In the genomic region with DNA sequence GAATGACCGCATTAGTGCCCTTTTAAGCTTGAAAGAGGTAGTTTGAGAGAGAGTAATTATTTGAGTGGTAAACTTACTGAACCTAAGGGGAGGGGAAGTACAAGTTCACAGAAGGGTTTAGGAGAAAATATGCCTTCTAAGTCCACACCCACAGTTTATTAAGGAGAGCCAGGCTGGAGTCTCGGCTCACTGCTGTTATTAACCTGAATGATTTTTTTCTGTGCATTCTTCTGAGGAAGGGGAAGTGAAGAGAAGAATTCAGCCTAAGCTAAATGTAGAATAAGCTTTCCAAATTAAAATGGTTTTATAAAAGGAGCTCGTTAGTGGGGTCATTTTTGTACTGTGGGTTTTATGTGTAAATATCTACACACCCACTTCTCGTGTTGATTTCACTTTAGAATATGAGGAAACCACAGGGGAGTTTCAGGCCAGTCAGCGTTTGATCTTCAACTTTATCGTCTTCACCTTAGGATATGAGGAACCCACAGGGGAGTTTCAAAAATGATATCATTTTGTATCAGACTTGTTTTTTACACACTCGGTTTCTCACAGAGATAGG, we compare ENCODE assay signal across 8 cellular contexts. TPM values are rescaled to one million over a fixed set of nuclear protein-coding genes. Genes with fewer than 3 reads are reported as not detected.
DNase-seq lines count a peak whose midpoint lies in the region; ATAC-seq, FAIRE-seq and TF ChIP-seq lines count a peak whose summit lies in the region.

No MANE protein-coding gene starts in this region.

- H3K4me1 Mint-ChIP-seq in Calu3 (ENCODE audit: low read depth, unreplicated experiment), result peaks cover 12% of the 10 kb centered on the region

- H3K4me1 ChIP-seq in kidney (ENCODE audit: control insufficient read depth in 1 of 2, insufficient read depth in 1 of 2, low read depth in 1 of 2, low read length in 2 of 2), result peaks cover 0 to 13% of the 10 kb centered on the region in 2 donors

- intact Hi-C loops in Calu3 (cut with micrococcal nuclease; ENCODE audit: unreplicated experiment), result no loop called here
- intact Hi-C loops in kidney (cut with DNase I), result no loop called here

- DNase-seq in Calu3 (no peak), NOMO-1 treated with dmso at 0.1 percent for 144 hours (lab: John Stamatoyannopoulos, UW; ENCODE audit: unreplicated experiment) (peak; percentile 75), kidney (no peak), HK-2 (ENCODE audit: unreplicated experiment) (no peak), islet precursor cell (no peak), NCI-H82 (lab: John Stamatoyannopoulos, UW) (no peak)
- DNase-seq in activated naive CD4-positive, alpha-beta T cell treated with anti-CD3 and anti-CD28 coated beads, Interleukin-2, amount 50 U/mL, for 72 hours (ENCODE audit: low spot score in 2 of 2), result peak in 1 of 2 donors; percentile 22
- peak; percentile 10 to 15 for DNase-seq in stimulated activated CD8-positive, alpha-beta memory T cell treated with anti-CD3 and anti-CD28 coated beads, Interleukin-2, amount 100 ng/mL, for 1 hour (ENCODE audit: low read depth in 2 of 2)

- peak overlapping the region; percentile 92 for H3K27ac Mint-ChIP-seq in Calu3 (ENCODE audit: unreplicated experiment)
- H3K27ac Mint-ChIP-seq in activated naive CD4-positive, alpha-beta T cell treated with anti-CD3 and anti-CD28 coated beads, Interleukin-2, amount 50 U/mL, for 72 hours, result peak overlapping the region; percentile 85 to 98

- TSS peak; percentile 52 for BruUV-seq in Calu3 (replicated peaks; lab: Mats Ljungman, UMichigan)

- peaks cover 59% of the 10 kb centered on the region for H3K36me3 Mint-ChIP-seq in Calu3 (ENCODE audit: insufficient read depth, unreplicated experiment)
- peaks cover 11 to 16% of the 10 kb centered on the region in 2 donors for H3K36me3 Mint-ChIP-seq in activated naive CD4-positive, alpha-beta T cell treated with anti-CD3 and anti-CD28 coated beads, Interleukin-2, amount 50 U/mL, for 72 hours

- H3K36me3 ChIP-seq in kidney (ENCODE audit: control insufficient read depth in 1 of 2, insufficient read depth in 2 of 2, low read length in 2 of 2), result peaks cover 5 to 15% of the 10 kb centered on the region in 2 donors

- no peaks in the 10 kb centered on the region for H3K9me3 Mint-ChIP-seq in Calu3 (ENCODE audit: low read depth, unreplicated experiment)
- no peaks in the 10 kb centered on the region for H3K9me3 Mint-ChIP-seq in activated naive CD4-positive, alpha-beta T cell treated with anti-CD3 and anti-CD28 coated beads, Interleukin-2, amount 50 U/mL, for 72 hours

- ATAC-seq in activated naive CD4-positive, alpha-beta T cell treated with anti-CD3 and anti-CD28 coated beads, Interleukin-2, amount 50 U/mL, for 72 hours, result peak; percentile 15 to 25

- H3K9ac ChIP-seq in kidney (ENCODE audit: low read length in 2 of 2), result peak overlapping the region; percentile 86 to 90

- H3K9me3 ChIP-seq in kidney (ENCODE audit: control insufficient read depth in 1 of 2, low read length in 2 of 2), result no peaks in the 10 kb centered on the region

- H3K4me3 Mint-ChIP-seq in Calu3 (ENCODE audit: low read depth, unreplicated experiment), result peak overlapping the region; percentile 96

- peak overlapping the region; percentile 93 to 94 for H3K4me3 ChIP-seq in kidney (ENCODE audit: low read length in 2 of 2)

- FAIRE-seq in kidney (lab: Jason Lieb, UNC), result no peak

- H3K27ac ChIP-seq in kidney (ENCODE audit: low read depth in 2 of 2, low read length in 2 of 2), result peak overlapping the region; percentile 97 to 100

- no peaks in the 10 kb centered on the region for H3K27me3 Mint-ChIP-seq in Calu3 (ENCODE audit: unreplicated experiment)

- CTCF ChIA-PET in Calu3 (lab: Charles Lee), result interaction anchor here (1.0 to 1.6 kb wide), 2 partner anchors 61 to 226 kb away, joined by 3 to 4 read pairs; no protein-coding TSS in a partner anchor

- TF ChIP-seq CTCF in Calu3 (IDR thresholded peaks at IDR 0.05; ENCODE audit: unreplicated experiment) (no peak), kidney (IDR thresholded peaks at IDR 0.05; ENCODE audit: borderline replicate concordance, extremely low read depth, insufficient read depth) (no peak)

RNA-seq across cellular contexts. Expression of a gene that starts 1.5 kb away (rescaled TPM):
- 12.1 and 12.5 TPM in 2 replicates for total RNA-seq in Calu3 (2022)
- 1 to 10 TPM; 2.5 to 9.4 TPM for total RNA-seq in activated naive CD4-positive, alpha-beta T cell treated with anti-CD3 and anti-CD28 coated beads, Interleukin-2, amount 50 U/mL, for 72 hours
- 13.8 TPM for total RNA-seq in kidney
- 4.0 TPM for polyA plus RNA-seq in kidney (ENCODE audit: insufficient read depth, low read depth, low replicate concordance)

RNA-seq across cellular contexts. Expression of a gene that starts 5.1 kb away (rescaled TPM):
- total RNA-seq in Calu3 (2022), result not detected in 2 replicates
- not detected for total RNA-seq in activated naive CD4-positive, alpha-beta T cell treated with anti-CD3 and anti-CD28 coated beads, Interleukin-2, amount 50 U/mL, for 72 hours
- not detected for total RNA-seq in kidney
- polyA plus RNA-seq in kidney (ENCODE audit: insufficient read depth, low read depth, low replicate concordance), result not detected

Comparison
In these comparisons a context has a peak if more than half of its experiments do, and no peak if none do; other contexts are left out.
1. DNase-seq: peak in NOMO-1 treated with dmso at 0.1 percent for 144 hours (single experiment) and stimulated activated CD8-positive, alpha-beta memory T cell treated with anti-CD3 and anti-CD28 coated beads, Interleukin-2, amount 100 ng/mL, for 1 hour (2 of 2); none in Calu3 (single experiment), kidney (single experiment), HK-2 (single experiment), islet precursor cell (single experiment) and NCI-H82 (single experiment).